In genomic region chr22:26648011-26648497, GRCh38 we compare ENCODE assay signal across 11 cellular contexts. TPM values are rescaled to one million over a fixed set of nuclear protein-coding genes. Genes with fewer than 3 reads are reported as not detected.
DNase-seq lines count a peak whose midpoint lies in the region; ATAC-seq and TF ChIP-seq lines count a peak whose summit lies in the region.
"Had no signal": no experiment of that assay in that cellular context is flagged by ENCODE, and none has a peak within 500 bp of the region (broad histone marks: within the 10 kb centered on the region; RNA-seq: fewer than 3 reads in every experiment).

No MANE protein-coding gene starts in this region.

- no peaks in the 10 kb centered on the region for H3K27me3 ChIP-seq in neural progenitor cell

- H4K20me1 ChIP-seq in neural progenitor cell (ENCODE audit: low read depth), result no peaks in the 10 kb centered on the region

- no peaks in the 10 kb centered on the region for H3K36me3 ChIP-seq in neural progenitor cell
- H3K36me3 ChIP-seq: cardiac muscle cell had no signal

- H3K4me1 Mint-ChIP-seq in HFFc6 (ENCODE audit: low read depth) (peaks cover 37% of the 10 kb centered on the region), neural progenitor cell (peaks cover 75% of the 10 kb centered on the region)

- H3K4me3 ChIP-seq in neural progenitor cell, result peak overlapping the region; percentile 23
- H3K4me3 ChIP-seq: cardiac muscle cell had no signal

- TF ChIP-seq CTCF in HFFc6 (IDR thresholded peaks at IDR 0.05) (no peak), neural progenitor cell (IDR thresholded peaks at IDR 0.05) (no peak), GM10266 (IDR thresholded peaks at IDR 0.05; ENCODE audit: control insufficient read depth, insufficient read depth, low read depth, missing control alignments) (no peak)

- peak overlapping the region; percentile 86 for H3K27ac ChIP-seq in neural progenitor cell
- H3K27ac ChIP-seq: cardiac muscle cell had no signal

- no peak for ATAC-seq in activated CD4-positive, CD25-positive, alpha-beta regulatory T cell treated with anti-CD3 and anti-CD28 coated beads, Interleukin-2, amount 50 U/mL, for 24 hours
- ATAC-seq in GM18498 (IDR thresholded peaks at IDR 0.05; ENCODE audit: unreplicated experiment) (no peak), GM21390 (IDR thresholded peaks at IDR 0.05; ENCODE audit: unreplicated experiment) (no peak)

- H3K27me3 Mint-ChIP-seq in HFFc6 (ENCODE audit: insufficient read depth) (peaks cover 19% of the 10 kb centered on the region), neural progenitor cell (ENCODE audit: insufficient read depth, low read depth) (peaks cover 10% of the 10 kb centered on the region)

- H3K79me2 ChIP-seq in neural progenitor cell (ENCODE audit: low read depth), result no peaks in the 10 kb centered on the region

- H3K4me3 Mint-ChIP-seq in HFFc6 (0 out of 2 replicates have a peak overlapping the region, but pooled peaks have one; percentile 72), neural progenitor cell (peak overlapping the region; percentile 75)
- H3K4me3 Mint-ChIP-seq: naive B cell had no signal

- H3K27ac Mint-ChIP-seq in HFFc6 (no peak overlapping the region), neural progenitor cell (peak overlapping the region; percentile 78)

- H3K9ac ChIP-seq in neural progenitor cell, result no peak overlapping the region

- H3K4me1 ChIP-seq in neural progenitor cell, result peaks cover 69% of the 10 kb centered on the region

- H3K9me3 Mint-ChIP-seq in HFFc6, result no peaks in the 10 kb centered on the region
- H3K9me3 Mint-ChIP-seq in neural progenitor cell, result no peaks in the 10 kb centered on the region
- H3K9me3 Mint-ChIP-seq: naive B cell had no signal

- DNase-seq in HFFc6 (no peak), NCI-H510A treated with DMSO at 0.1 percent for 48 hours (lab: John Stamatoyannopoulos, UW) (peak; percentile 75), neural progenitor cell (ENCODE audit: low spot score) (peak; percentile 94), GM10266 (ENCODE audit: extremely low spot score) (no peak)
- peak; percentile 47 for DNase-seq in activated effector memory CD4-positive, alpha-beta T cell treated with Interleukin-2 at 50 U/mL for 16 hours
- DNase-seq: naive B cell had no signal

- H3K36me3 Mint-ChIP-seq in HFFc6 (ENCODE audit: low read depth) (no peaks in the 10 kb centered on the region), neural progenitor cell (no peaks in the 10 kb centered on the region)

- peak overlapping the region; percentile 68 for H3K4me2 ChIP-seq in neural progenitor cell

- no peaks in the 10 kb centered on the region for H3K9me3 ChIP-seq in neural progenitor cell (ENCODE audit: low read depth)

- no peak overlapping the region for H2AFZ ChIP-seq in neural progenitor cell (replicated peaks)

- H3F3A ChIP-seq in neural progenitor cell (ENCODE audit: low read depth), result peaks cover 55% of the 10 kb centered on the region

RNA-seq across cellular contexts. Expression of gene MIAT, which starts 9.3 kb away (rescaled TPM):
- under 1 TPM; 0.55 to 0.89 (median 0.75) TPM for total RNA-seq in HFFc6 (2021; fragmentation: NEBNext Ultra II Directional; extraction: Animal tissue kit (Norgen Biotek cat#: 25700))
- total RNA-seq in neural progenitor cell (ENCODE audit: low replicate concordance), result 262 and 277 TPM in 2 replicates

RNA-seq across cellular contexts. Expression of gene CRYBA4, which starts 26.3 kb away (rescaled TPM):
- not detected for total RNA-seq in HFFc6 (2021; fragmentation: NEBNext Ultra II Directional; extraction: Animal tissue kit (Norgen Biotek cat#: 25700))
- 1.1 and 1.6 TPM in 2 replicates for total RNA-seq in neural progenitor cell (ENCODE audit: low replicate concordance)
- total RNA-seq: cardiac muscle cell, M059J had no signal

RNA-seq across cellular contexts. Expression of gene CRYBB1, which starts 30.2 kb away (rescaled TPM):
- not detected for total RNA-seq in HFFc6 (2021; fragmentation: NEBNext Ultra II Directional; extraction: Animal tissue kit (Norgen Biotek cat#: 25700))
- 0.53 TPM in 1 of 2 replicates, not detected in the other for total RNA-seq in neural progenitor cell (ENCODE audit: low replicate concordance)
- total RNA-seq: cardiac muscle cell, M059J had no signal

RNA-seq across cellular contexts. Expression of gene TPST2, which starts 58.1 kb away (rescaled TPM):
- 10 to 100 TPM; 66.8 to 75.5 (median 73.8) TPM for total RNA-seq in HFFc6 (2021; fragmentation: NEBNext Ultra II Directional; extraction: Animal tissue kit (Norgen Biotek cat#: 25700))
- total RNA-seq in neural progenitor cell (ENCODE audit: low replicate concordance), result 31.7 and 59.5 TPM in 2 replicates

Comparison
In these comparisons a context has a peak if more than half of its experiments do, and no peak if none do; other contexts are left out.
1. DNase-seq: peak in NCI-H510A treated with DMSO at 0.1 percent for 48 hours (single experiment), activated effector memory CD4-positive, alpha-beta T cell treated with Interleukin-2 at 50 U/mL for 16 hours (single experiment) and neural progenitor cell (single experiment); none in HFFc6 (single experiment) and GM10266 (single experiment).
2. RNA of gene MIAT, which starts 9.3 kb away (total RNA-seq): 262 to 277 TPM in neural progenitor cell; 0.55 to 0.89 TPM in HFFc6; every median in the first group is over 100 times any median in the second.